ENCODE assay signal across 19 cellular contexts in genomic region chr18:33156906-33157470, GRCh38.
"Had no signal": no experiment of that assay in that cellular context is flagged by ENCODE, and none has a peak within 500 bp of the region (broad histone marks: within the 10 kb centered on the region; RNA-seq: fewer than 3 reads in every experiment).

No MANE protein-coding gene starts in this region.

- ATAC-seq: foreskin keratinocyte; left cardiac atrium; lower lobe of right lung; psoas muscle; stimulated activated memory B cell treated with anti-CD40 and anti-IgM and Interleukin-4, amounts not matched to agents 10 μg/mL and 1 μg/mL and 100 μg/mL, for 72 hours had no signal

- H3K9me3 ChIP-seq: left ventricle myocardium inferior, lower lobe of right lung, psoas muscle, right lobe of liver, tibial artery, upper lobe of left lung, uterus had no signal

- DNase-seq: dermis blood vessel endothelial cell; erythroblast; foreskin keratinocyte; immature natural killer cell; kidney; left cardiac atrium; left ventricle myocardium inferior; lower lobe of right lung; naive B cell; psoas muscle; retina; right lobe of liver; stimulated activated CD4-positive, alpha-beta T cell treated with anti-CD3 and anti-CD28 coated beads, Interleukin-15, amount 100 ng/mL, for 24 hours; stimulated activated CD4-positive, alpha-beta T cell treated with anti-CD3 and anti-CD28 coated beads, Interleukin-1b, Interleukin-23, amount 100 ng/mL, for 48 hours; stimulated activated CD4-positive, alpha-beta T cell treated with anti-CD3 and anti-CD28 coated beads, Interleukin-4, amount 100 ng/mL, for 24 hours; tibial artery; upper lobe of left lung; uterus had no signal

- H3K4me3 ChIP-seq: left ventricle myocardium inferior, lower lobe of right lung, psoas muscle, right lobe of liver, tibial artery, upper lobe of left lung, uterus had no signal

- H3K4me1 ChIP-seq: foreskin keratinocyte, left ventricle myocardium inferior, lower lobe of right lung, psoas muscle, right lobe of liver, upper lobe of left lung, uterus had no signal

- H3K27ac ChIP-seq: foreskin keratinocyte, left ventricle myocardium inferior, lower lobe of right lung, psoas muscle, right lobe of liver, tibial artery, upper lobe of left lung, uterus had no signal

- H3K27me3 ChIP-seq: foreskin keratinocyte, right lobe of liver, tibial artery, upper lobe of left lung, uterus had no signal

- H3K36me3 ChIP-seq: left ventricle myocardium inferior, lower lobe of right lung, right lobe of liver, tibial artery, upper lobe of left lung, uterus had no signal
